In the genomic region with DNA sequence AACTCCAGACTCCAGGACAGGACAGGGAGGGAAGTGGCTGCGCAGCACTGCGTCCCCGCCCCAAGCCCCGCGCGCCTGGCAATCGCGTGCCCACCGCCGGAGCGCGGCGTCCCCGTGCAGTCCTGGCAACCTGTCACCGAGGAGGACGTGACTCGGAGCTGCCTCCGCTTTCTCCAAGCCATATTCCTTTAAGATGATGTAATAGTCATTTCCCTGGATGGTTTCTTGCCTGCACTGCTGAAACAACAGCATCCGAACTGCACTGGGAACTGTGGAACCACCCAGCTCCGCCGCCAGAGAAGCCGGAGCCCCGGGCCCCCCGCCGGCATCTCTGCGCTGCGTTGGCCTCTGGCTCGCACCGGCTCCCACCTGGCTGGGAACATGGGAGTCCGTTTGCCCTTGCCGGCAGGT, we compare ENCODE assay signal across 1 cellular context.
TF ChIP-seq lines count a peak whose summit lies in the region.

No MANE protein-coding gene starts in this region.

TF ChIP-seq in H1, 55 proteins besides CTCF, POLR2A, EP300 and RAD21 (continued from another document):
- TF ChIP-seq, protein P1, sequence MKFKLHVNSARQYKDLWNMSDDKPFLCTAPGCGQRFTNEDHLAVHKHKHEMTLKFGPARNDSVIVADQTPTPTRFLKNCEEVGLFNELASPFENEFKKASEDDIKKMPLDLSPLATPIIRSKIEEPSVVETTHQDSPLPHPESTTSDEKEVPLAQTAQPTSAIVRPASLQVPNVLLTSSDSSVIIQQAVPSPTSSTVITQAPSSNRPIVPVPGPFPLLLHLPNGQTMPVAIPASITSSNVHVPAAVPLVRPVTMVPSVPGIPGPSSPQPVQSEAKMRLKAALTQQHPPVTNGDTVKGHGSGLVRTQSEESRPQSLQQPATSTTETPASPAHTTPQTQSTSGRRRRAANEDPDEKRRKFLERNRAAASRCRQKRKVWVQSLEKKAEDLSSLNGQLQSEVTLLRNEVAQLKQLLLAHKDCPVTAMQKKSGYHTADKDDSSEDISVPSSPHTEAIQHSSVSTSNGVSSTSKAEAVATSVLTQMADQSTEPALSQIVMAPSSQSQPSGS (IDR thresholded peaks at IDR 0.05; ENCODE audit: low read length) = no peak
- TF ChIP-seq, protein P2, sequence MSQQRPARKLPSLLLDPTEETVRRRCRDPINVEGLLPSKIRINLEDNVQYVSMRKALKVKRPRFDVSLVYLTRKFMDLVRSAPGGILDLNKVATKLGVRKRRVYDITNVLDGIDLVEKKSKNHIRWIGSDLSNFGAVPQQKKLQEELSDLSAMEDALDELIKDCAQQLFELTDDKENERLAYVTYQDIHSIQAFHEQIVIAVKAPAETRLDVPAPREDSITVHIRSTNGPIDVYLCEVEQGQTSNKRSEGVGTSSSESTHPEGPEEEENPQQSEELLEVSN (IDR thresholded peaks at IDR 0.05) = peak; percentile 59
- TF ChIP-seq NANOG (IDR thresholded peaks at IDR 0.05; ENCODE audit: insufficient read depth, low read depth, low read length, poor library complexity, severe bottlenecking) (no peak), BRCA1 (IDR thresholded peaks at IDR 0.05; ENCODE audit: low read depth, low read length) (no peak), TAF1 (IDR thresholded peaks at IDR 0.05; ENCODE audit: low read depth, low read length) (peak; percentile 22; the same call in 1 of the 2 replicates), TEAD4 (IDR thresholded peaks at IDR 0.05; ENCODE audit: low read depth, low read length) (no peak), RBBP5 (IDR thresholded peaks at IDR 0.05; ENCODE audit: borderline replicate concordance, low read depth, low read length) (no peak), GTF2F1 (IDR thresholded peaks at IDR 0.05; ENCODE audit: borderline replicate concordance, low read depth, low read length) (no peak), KDM5A (IDR thresholded peaks at IDR 0.05; ENCODE audit: low read length) (no peak), MAX (IDR thresholded peaks at IDR 0.05) (peak; percentile 65; the same call in 1 of the 2 replicates)
